19 cellular contexts compared by ENCODE assay signal in genomic region chr1:147786536-147786935, GRCh38. TPM values are rescaled to one million over a fixed set of nuclear protein-coding genes. Genes with fewer than 3 reads are reported as not detected.
DNase-seq lines count a peak whose midpoint lies in the region; ATAC-seq and TF ChIP-seq lines count a peak whose summit lies in the region.
"Had no signal": no experiment of that assay in that cellular context is flagged by ENCODE, and none has a peak within 500 bp of the region (broad histone marks: within the 10 kb centered on the region; RNA-seq: fewer than 3 reads in every experiment).

No MANE protein-coding gene starts in this region.

- H3K27ac Mint-ChIP-seq in MCF 10A (ENCODE audit: low read depth, unreplicated experiment), result no peak overlapping the region
- H3K27ac Mint-ChIP-seq: HFFc6 had no signal

- CTCF ChIA-PET in MCF 10A (lab: Yijun Ruan, JAX), result interaction anchor here (0.6 kb wide), 1 partner anchor 151 kb away, joined by 3 read pairs; no protein-coding TSS in a partner anchor

- H3K9me3 Mint-ChIP-seq in MCF 10A (ENCODE audit: unreplicated experiment), result no peaks in the 10 kb centered on the region
- H3K9me3 Mint-ChIP-seq: CD8-positive, alpha-beta memory T cell; HFFc6 had no signal

- H3K4me3 ChIP-seq in right cardiac atrium (ENCODE audit: low read length), result no peak overlapping the region
- H3K4me3 ChIP-seq: BLaER1, GM12878 had no signal

- no peak for TF ChIP-seq CTCF in MCF 10A (IDR thresholded peaks at IDR 0.05; ENCODE audit: unreplicated experiment)

- POLR2A ChIA-PET in MCF 10A (lab: Yijun Ruan, JAX), result no interaction called here

- H3K27ac ChIP-seq in right cardiac atrium (ENCODE audit: low read length), result no peak overlapping the region
- H3K27ac ChIP-seq: 22Rv1, BLaER1, HL-60 had no signal

- H3K4me3 Mint-ChIP-seq in MCF 10A (ENCODE audit: unreplicated experiment), result no peak overlapping the region
- H3K4me3 Mint-ChIP-seq: CD8-positive, alpha-beta memory T cell; HFFc6 had no signal

- no peaks in the 10 kb centered on the region for H3K27me3 ChIP-seq in right cardiac atrium (ENCODE audit: control insufficient read depth, insufficient read depth)
- H3K27me3 ChIP-seq: BLaER1 had no signal

- no peaks in the 10 kb centered on the region for H3K9me3 ChIP-seq in right cardiac atrium (ENCODE audit: control insufficient read depth, low read length)
- H3K9me3 ChIP-seq: BLaER1, Caco-2 had no signal

- no peaks in the 10 kb centered on the region for H3K4me1 Mint-ChIP-seq in MCF 10A (ENCODE audit: insufficient read depth, unreplicated experiment)
- H3K4me1 Mint-ChIP-seq: CD8-positive, alpha-beta memory T cell had no signal

- 65% methylated on average over 3 of the region's 3 CpGs for WGBS in right cardiac atrium

- peaks cover 7% of the 10 kb centered on the region for H3K27me3 Mint-ChIP-seq in MCF 10A (ENCODE audit: insufficient read depth, unreplicated experiment)

- no peaks in the 10 kb centered on the region for H3K36me3 Mint-ChIP-seq in MCF 10A (ENCODE audit: insufficient read depth, unreplicated experiment)
- H3K36me3 Mint-ChIP-seq: CD8-positive, alpha-beta memory T cell had no signal

- DNase-seq in left cardiac atrium (no peak), right cardiac atrium (no peak), left kidney (ENCODE audit: low read depth, low spot score) (peak; percentile 5), occipital lobe (lab: John Stamatoyannopoulos, UW) (peak; percentile 3), MCF 10A (ENCODE audit: unreplicated experiment) (no peak), amniotic stem cell (lab: John Stamatoyannopoulos, UW) (no peak), DMS 273 treated with DMSO at 0.1 percent for 48 hours (lab: John Stamatoyannopoulos, UW) (no peak)
- DNase-seq: AML-193; Caco-2; CD8-positive, alpha-beta memory T cell; DMS53; HCEC 1CT; HFFc6 had no signal

- peak; percentile 13 to 58 for ATAC-seq in left cardiac atrium
- ATAC-seq in right cardiac atrium, result no peak
- ATAC-seq in HG03095 (IDR thresholded peaks at IDR 0.05; ENCODE audit: unreplicated experiment), result no peak
- ATAC-seq: GM12878 had no signal

- no TSS peak for BruUV-seq in MCF 10A (replicated peaks; lab: Mats Ljungman, UMichigan)

- intact Hi-C loops in left cardiac atrium (cut with DNase I), result no loop called here
- intact Hi-C loops in right cardiac atrium (cut with DNase I), result no loop called here
- intact Hi-C loops in MCF 10A (cut with micrococcal nuclease), result no loop called here

- H3K4me1 ChIP-seq in right cardiac atrium (ENCODE audit: control insufficient read depth, insufficient read depth, low read length), result no peaks in the 10 kb centered on the region
- H3K4me1 ChIP-seq: Caco-2 had no signal

RNA-seq across cellular contexts. Expression of gene GJA5, which starts 26.1 kb away (rescaled TPM):
- total RNA-seq in left cardiac atrium (10 to 100 TPM; 39.4 to 54.6 TPM), right cardiac atrium (100 to 1,000 TPM in 3 of 4 donors, 10 to 100 TPM in 1; 63.1 to 264 (median 165) TPM), occipital lobe (1.4 TPM), MCF 10A (2022) (0.28 TPM in 1 of 2 replicates, not detected in the other)
- 57.1 TPM for polyA plus RNA-seq in right cardiac atrium
- total RNA-seq: A673; CD8-positive, alpha-beta memory T cell; GM12878 had no signal
- polyA plus RNA-seq: CD8-positive, alpha-beta memory T cell; GM12878 had no signal

Comparison
In these comparisons a context has a peak if more than half of its experiments do, and no peak if none do; other contexts are left out.
1. ATAC-seq: peak in left cardiac atrium (2 of 2); none in right cardiac atrium (0 of 2) and HG03095 (single experiment).
2. DNase-seq: peak in left kidney (single experiment) and occipital lobe (single experiment); none in left cardiac atrium (single experiment), right cardiac atrium (0 of 3), MCF 10A (single experiment), amniotic stem cell (single experiment) and DMS 273 treated with DMSO at 0.1 percent for 48 hours (single experiment).
3. RNA of gene GJA5, which starts 26.1 kb away (total RNA-seq): 63.1 to 264 TPM in right cardiac atrium and 39.4 to 54.6 TPM in left cardiac atrium; 1.4 TPM in occipital lobe (single experiment) and 0.28 TPM in MCF 10A; every median in the first group is over 10 times any median in the second.